In the genomic region with DNA sequence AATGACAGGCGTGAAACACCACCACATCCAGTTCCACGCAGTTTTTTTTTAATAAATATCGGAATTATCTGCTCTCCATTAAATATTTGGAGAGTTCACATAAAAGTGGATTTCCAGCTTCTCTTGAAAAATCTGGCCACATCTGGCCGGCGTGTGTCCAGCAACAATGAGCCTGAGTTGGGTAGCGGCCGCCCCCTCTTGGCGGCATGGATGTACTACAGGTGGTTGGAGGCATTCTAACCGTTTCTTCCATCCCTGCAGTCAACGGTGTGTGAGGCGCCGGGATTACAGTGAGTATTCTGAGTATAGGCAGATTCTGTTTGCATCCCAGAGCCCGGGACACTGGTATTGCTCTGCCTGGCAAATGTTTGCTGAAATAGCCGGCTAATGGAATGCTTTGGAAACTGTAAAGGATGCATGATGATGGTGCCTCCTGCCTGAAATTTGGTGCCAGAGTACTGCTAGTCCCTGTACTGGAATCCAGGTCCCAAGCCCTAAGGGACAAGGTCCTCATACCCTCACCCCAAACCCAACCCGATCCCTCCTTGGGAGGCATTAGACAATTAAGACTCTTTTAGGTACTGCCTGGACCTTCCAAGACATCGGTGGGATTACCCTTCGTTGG, we compare ENCODE assay signal across 8 cellular contexts. TPM values are rescaled to one million over a fixed set of nuclear protein-coding genes. Genes with fewer than 3 reads are reported as not detected.
DNase-seq lines count a peak whose midpoint lies in the region; ATAC-seq and TF ChIP-seq lines count a peak whose summit lies in the region.

No MANE protein-coding gene starts in this region.

- ATAC-seq in GM21786 (IDR thresholded peaks at IDR 0.05; ENCODE audit: unreplicated experiment): no peak

- H3K9me3 Mint-ChIP-seq in osteocyte (ENCODE audit: unreplicated experiment): no peaks in the 10 kb centered on the region

- peaks cover 6% of the 10 kb centered on the region for H3K4me1 Mint-ChIP-seq in osteocyte (ENCODE audit: unreplicated experiment)

- H3K27ac Mint-ChIP-seq in osteocyte (ENCODE audit: unreplicated experiment): no peak overlapping the region

- DNase-seq in NCI-H1105 treated with DMSO at 0.1 percent for 48 hours (lab: John Stamatoyannopoulos, UW): peak; percentile 0
- DNase-seq in NCI-H1105 (lab: John Stamatoyannopoulos, UW): no peak
- peak; percentile 27 for DNase-seq in GOT3 (lab: John Stamatoyannopoulos, UW)
- peak; percentile 8 for DNase-seq in NCI-H2029 treated with DMSO at 0.1 percent for 48 hours (lab: John Stamatoyannopoulos, UW)
- DNase-seq in activated T-cell treated with anti-CD3 and anti-CD28 coated beads for 24 hours (ENCODE audit: low read depth): peak; percentile 45
- DNase-seq in fibroblast of villous mesenchyme (ENCODE audit: low read depth): peak; percentile 79
- DNase-seq in osteocyte (ENCODE audit: extremely low spot score, unreplicated experiment): no peak

- H3K27me3 Mint-ChIP-seq in osteocyte (ENCODE audit: unreplicated experiment): peaks cover 14% of the 10 kb centered on the region

- TF ChIP-seq CTCF in fibroblast of villous mesenchyme (IDR thresholded peaks at IDR 0.05; ENCODE audit: insufficient read depth, low read depth, low read length) (peak; percentile 97), osteocyte (IDR thresholded peaks at IDR 0.05) (peak; percentile 68)

- H3K4me3 ChIP-seq in fibroblast of villous mesenchyme (ENCODE audit: low read depth, low read length): peak overlapping the region; percentile 39

- H3K36me3 Mint-ChIP-seq in osteocyte (ENCODE audit: unreplicated experiment): no peaks in the 10 kb centered on the region

- no peak overlapping the region for H3K4me3 Mint-ChIP-seq in osteocyte (ENCODE audit: unreplicated experiment)

RNA-seq across cellular contexts. Expression of a gene that starts 13.6 kb away (rescaled TPM):
- total RNA-seq in fibroblast of villous mesenchyme: 18.7 and 28.1 TPM in 2 replicates
- 28.2 and 30.2 TPM in 2 replicates for total RNA-seq in osteocyte

RNA-seq across cellular contexts. Expression of a gene that starts 15.5 kb away (rescaled TPM):
- total RNA-seq in fibroblast of villous mesenchyme (3.0 and 3.2 TPM in 2 replicates), osteocyte (0.78 and 1.7 TPM in 2 replicates)

Comparison
In these comparisons a context has a peak if more than half of its experiments do, and no peak if none do; other contexts are left out.
1. DNase-seq: peak in NCI-H1105 treated with DMSO at 0.1 percent for 48 hours (single experiment), GOT3 (single experiment), NCI-H2029 treated with DMSO at 0.1 percent for 48 hours (single experiment), activated T-cell treated with anti-CD3 and anti-CD28 coated beads for 24 hours (single experiment) and fibroblast of villous mesenchyme (single experiment); none in NCI-H1105 (single experiment) and osteocyte (single experiment).